Comparison of ENCODE assay signal across 15 cellular contexts in the genomic region with DNA sequence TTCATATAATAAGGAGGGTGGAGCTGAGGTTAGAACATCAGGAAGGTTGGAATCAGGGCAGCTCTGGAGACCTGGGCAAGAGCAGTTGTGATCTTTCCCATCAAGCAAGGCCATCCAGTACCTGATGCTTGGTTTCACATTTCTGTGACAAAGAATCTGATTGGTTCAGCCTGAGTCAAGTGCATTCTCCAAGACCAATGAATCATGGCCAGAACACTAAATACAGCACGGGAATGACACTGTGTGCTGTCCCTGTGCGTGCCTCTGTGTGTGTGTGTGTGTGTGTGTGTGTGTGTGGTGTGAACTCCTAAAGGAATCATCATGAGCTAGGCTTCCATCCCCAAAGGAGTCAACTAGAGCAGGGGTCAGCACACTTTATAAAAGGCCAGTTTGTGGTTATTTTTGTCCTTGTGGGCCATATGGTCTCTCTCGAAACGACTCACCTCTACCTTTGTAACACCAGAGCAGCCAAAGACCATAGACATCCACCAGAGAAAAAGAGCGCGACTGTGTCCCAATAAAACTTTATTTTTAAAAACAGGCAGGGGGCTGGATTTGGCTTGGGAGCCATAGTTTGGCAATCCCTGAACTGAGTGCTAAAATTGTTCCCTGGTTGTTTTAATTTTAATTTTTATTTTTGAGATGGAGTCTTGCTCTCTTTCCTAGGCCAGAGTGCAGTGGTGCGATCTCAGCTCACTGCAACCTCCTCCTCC.
DNase-seq lines count a peak whose midpoint lies in the region; ATAC-seq, FAIRE-seq and TF ChIP-seq lines count a peak whose summit lies in the region.
"Had no signal": no experiment of that assay in that cellular context is flagged by ENCODE, and none has a peak within 500 bp of the region (broad histone marks: within the 10 kb centered on the region; RNA-seq: fewer than 3 reads in every experiment).

No MANE protein-coding gene starts in this region.

- no peak overlapping the region for H3K27ac ChIP-seq in HCT116 (ENCODE audit: low read depth, low read length)
- H3K27ac ChIP-seq in uterus, result no peak overlapping the region
- H3K27ac ChIP-seq in small intestine (ENCODE audit: low read depth in 1 of 2, low read length in 1 of 2), result no peak overlapping the region
- H3K27ac ChIP-seq: epithelial cell of prostate, heart right ventricle, neural progenitor cell, SJSA1 had no signal

- no peaks in the 10 kb centered on the region for H3K79me2 ChIP-seq in HCT116 (ENCODE audit: insufficient read depth, low read length)

- no peaks in the 10 kb centered on the region for H3K9me2 ChIP-seq in HCT116 (ENCODE audit: insufficient read depth)

- no peaks in the 10 kb centered on the region for H3K36me3 ChIP-seq in HCT116 (ENCODE audit: control insufficient read depth in 1 of 2, insufficient read depth in 2 of 2, low read length in 2 of 2)
- no peaks in the 10 kb centered on the region for H3K36me3 ChIP-seq in uterus
- no peaks in the 10 kb centered on the region for H3K36me3 ChIP-seq in small intestine (ENCODE audit: control insufficient read depth in 2 of 2, insufficient read depth in 2 of 2, low read length in 2 of 2)
- H3K36me3 ChIP-seq: heart right ventricle, neural progenitor cell, SJSA1 had no signal

- H3K4me1 ChIP-seq in HCT116 (ENCODE audit: control insufficient read depth in 1 of 2, insufficient read depth in 2 of 2, low read length in 2 of 2), result peaks cover 10 to 25% of the 10 kb centered on the region in 2 experiments
- peaks cover 0 to 12% of the 10 kb centered on the region in 2 donors for H3K4me1 ChIP-seq in uterus
- no peaks in the 10 kb centered on the region for H3K4me1 ChIP-seq in small intestine (ENCODE audit: control insufficient read depth in 2 of 2, insufficient read depth in 1 of 2, low read depth in 1 of 2, low read length in 1 of 2)

- no peak overlapping the region for H3K27ac Mint-ChIP-seq in type B pancreatic cell
- H3K27ac Mint-ChIP-seq: activated naive CD8-positive, alpha-beta T cell treated with anti-CD3 and anti-CD28 coated beads for 36 hours; neural progenitor cell had no signal

- in situ Hi-C loops in SK-MEL-5 (cut with HindIII; ENCODE audit: low pct_unique_long_range_greater_than_20kb, low sequenced_read_pairs), result no loop called here

- no peak overlapping the region for H3K4me2 ChIP-seq in HCT116 (ENCODE audit: low read length)
- H3K4me2 ChIP-seq: neural progenitor cell had no signal

- TF ChIP-seq RAD21 in HCT116 (IDR thresholded peaks at IDR 0.05; ENCODE audit: low read depth), result no peak

- BruUV-seq in HCT116 (replicated peaks; lab: Mats Ljungman, UMichigan), result no TSS peak

- intact Hi-C loops in HCT116 (cut with micrococcal nuclease), result no loop called here
- intact Hi-C loops in uterus (cut with DNase I; ENCODE audit: low total_unique reads), result no loop called here

- H3K4me3 ChIP-seq in HCT116 (replicated peaks in 1 of 2; ENCODE audit: low read depth in 1 of 2, low read length in 2 of 2), result no peak overlapping the region
- H3K4me3 ChIP-seq in uterus, result no peak overlapping the region
- no peak overlapping the region for H3K4me3 ChIP-seq in small intestine (ENCODE audit: low read depth in 1 of 2, low read length in 2 of 2)
- H3K4me3 ChIP-seq: heart right ventricle, neural progenitor cell, SJSA1 had no signal

- no peak for FAIRE-seq in small intestine (lab: Jason Lieb, UNC)
- FAIRE-seq: HTR-8/SVneo had no signal

- ATAC-seq in HCT116, result no peak
- ATAC-seq: heart right ventricle had no signal

- DNase-seq in DMS153 treated with DMSO at 0.1 percent for 48 hours (lab: John Stamatoyannopoulos, UW; ENCODE audit: unreplicated experiment) (peak; percentile 36), HCT116 (ENCODE audit: low read depth, low spot score) (peak; percentile 49), SK-MEL-5 (ENCODE audit: low read depth, low spot score) (peak; percentile 6), mesenteric fat pad (ENCODE audit: low spot score) (peak; percentile 24), type B pancreatic cell (ENCODE audit: extremely low spot score, unreplicated experiment) (no peak), uterus (no peak), COR-L47 (lab: John Stamatoyannopoulos, UW) (no peak), small intestine (no peak)
- DNase-seq: activated naive CD8-positive, alpha-beta T cell treated with anti-CD3 and anti-CD28 coated beads for 36 hours; heart right ventricle; MV-4-11 had no signal

- RAD21 ChIA-PET in HCT116 (lab: Charles Lee; ENCODE audit: low non-redundant PET in 1 of 2, low total read pairs in 2 of 2, uncharacterized antibody in 2 of 2, unreplicated experiment in 2 of 2), result no interaction called here

- CTCF ChIA-PET in HCT116 (lab: Charles Lee), result no interaction called here

- no peak for TF ChIP-seq CTCF in HCT116 (IDR thresholded peaks at IDR 0.05 in 2 of 3, conservative IDR thresholded peaks at IDR 0.05 in 1 of 3; ENCODE audit: borderline replicate concordance in 1 of 3, insufficient read depth in 1 of 3, low read depth in 2 of 3, low read length in 2 of 3)
- no peak for TF ChIP-seq CTCF in type B pancreatic cell (conservative IDR thresholded peaks at IDR 0.05)
- TF ChIP-seq CTCF in uterus (IDR thresholded peaks at IDR 0.05), result no peak

- no peaks in the 10 kb centered on the region for H3K9me3 Mint-ChIP-seq in type B pancreatic cell
- H3K9me3 Mint-ChIP-seq: activated naive CD8-positive, alpha-beta T cell treated with anti-CD3 and anti-CD28 coated beads for 36 hours; neural progenitor cell had no signal

- H4K20me1 ChIP-seq in HCT116 (ENCODE audit: insufficient read depth), result no peaks in the 10 kb centered on the region

- no peak overlapping the region for H3K9ac ChIP-seq in HCT116 (ENCODE audit: low read length)
- H3K9ac ChIP-seq: neural progenitor cell had no signal

- peaks cover 11% of the 10 kb centered on the region for H3K4me1 Mint-ChIP-seq in type B pancreatic cell (ENCODE audit: unreplicated experiment)

- POLR2A ChIA-PET in HCT116 (lab: Charles Lee), result no interaction called here

- WGBS in small intestine, 3 donors, result 79 to 86% (median 82%) methylated on average over 7 of the region's 7 CpGs

- H3K9me3 ChIP-seq in HCT116 (ENCODE audit: control insufficient read depth in 1 of 2, insufficient read depth in 1 of 2, low read depth in 1 of 2, low read length in 2 of 2), result no peaks in the 10 kb centered on the region
- no peaks in the 10 kb centered on the region for H3K9me3 ChIP-seq in uterus
- H3K9me3 ChIP-seq in small intestine (ENCODE audit: control insufficient read depth, low read depth), result no peaks in the 10 kb centered on the region
- H3K9me3 ChIP-seq: heart right ventricle had no signal

- no peak overlapping the region for H2AFZ ChIP-seq in HCT116 (ENCODE audit: low read depth, low read length, poor library complexity, severe bottlenecking)
- H2AFZ ChIP-seq: neural progenitor cell had no signal

- no peaks in the 10 kb centered on the region for H3K27me3 ChIP-seq in HCT116 (ENCODE audit: insufficient read depth, low read length)
- peaks cover 0 to 5% of the 10 kb centered on the region in 2 donors for H3K27me3 ChIP-seq in uterus
- H3K27me3 ChIP-seq in small intestine (ENCODE audit: control insufficient read depth in 2 of 2, insufficient read depth in 2 of 2, low read length in 2 of 2), result peaks cover 0 to 9% of the 10 kb centered on the region in 2 donors

- H3K27me3 Mint-ChIP-seq in type B pancreatic cell, result peaks cover 45% of the 10 kb centered on the region

- TF ChIP-seq POLR2A in HCT116 (IDR thresholded peaks at IDR 0.05; ENCODE audit: borderline replicate concordance, extremely low read depth, insufficient read depth, insufficient read length) (no peak), uterus (IDR thresholded peaks at IDR 0.05) (no peak)

- H3K4me3 Mint-ChIP-seq in type B pancreatic cell, result no peak overlapping the region
- H3K4me3 Mint-ChIP-seq: activated naive CD8-positive, alpha-beta T cell treated with anti-CD3 and anti-CD28 coated beads for 36 hours had no signal

- no peaks in the 10 kb centered on the region for H3K36me3 Mint-ChIP-seq in type B pancreatic cell
- H3K36me3 Mint-ChIP-seq: activated naive CD8-positive, alpha-beta T cell treated with anti-CD3 and anti-CD28 coated beads for 36 hours; neural progenitor cell had no signal

TF ChIP-seq in HCT116, 20 proteins besides CTCF, POLR2A, EP300 and RAD21:
- TF ChIP-seq TCF7L2 (IDR thresholded peaks at IDR 0.05; ENCODE audit: borderline replicate concordance, extremely low read depth, insufficient read depth, insufficient read length), result no peak
- TF ChIP-seq CEBPB (IDR thresholded peaks at IDR 0.05; ENCODE audit: low read depth), result no peak
- no peak for TF ChIP-seq SRF (IDR thresholded peaks at IDR 0.05; ENCODE audit: low read depth)
- TF ChIP-seq, protein P1, sequence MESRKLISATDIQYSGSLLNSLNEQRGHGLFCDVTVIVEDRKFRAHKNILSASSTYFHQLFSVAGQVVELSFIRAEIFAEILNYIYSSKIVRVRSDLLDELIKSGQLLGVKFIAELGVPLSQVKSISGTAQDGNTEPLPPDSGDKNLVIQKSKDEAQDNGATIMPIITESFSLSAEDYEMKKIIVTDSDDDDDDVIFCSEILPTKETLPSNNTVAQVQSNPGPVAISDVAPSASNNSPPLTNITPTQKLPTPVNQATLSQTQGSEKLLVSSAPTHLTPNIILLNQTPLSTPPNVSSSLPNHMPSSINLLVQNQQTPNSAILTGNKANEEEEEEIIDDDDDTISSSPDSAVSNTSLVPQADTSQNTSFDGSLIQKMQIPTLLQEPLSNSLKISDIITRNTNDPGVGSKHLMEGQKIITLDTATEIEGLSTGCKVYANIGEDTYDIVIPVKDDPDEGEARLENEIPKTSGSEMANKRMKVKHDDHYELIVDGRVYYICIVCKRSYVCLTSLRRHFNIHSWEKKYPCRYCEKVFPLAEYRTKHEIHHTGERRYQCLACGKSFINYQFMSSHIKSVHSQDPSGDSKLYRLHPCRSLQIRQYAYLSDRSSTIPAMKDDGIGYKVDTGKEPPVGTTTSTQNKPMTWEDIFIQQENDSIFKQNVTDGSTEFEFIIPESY (IDR thresholded peaks at IDR 0.05; ENCODE audit: extremely low read depth, insufficient replicate concordance, low read length), result no peak
- TF ChIP-seq, protein P2, sequence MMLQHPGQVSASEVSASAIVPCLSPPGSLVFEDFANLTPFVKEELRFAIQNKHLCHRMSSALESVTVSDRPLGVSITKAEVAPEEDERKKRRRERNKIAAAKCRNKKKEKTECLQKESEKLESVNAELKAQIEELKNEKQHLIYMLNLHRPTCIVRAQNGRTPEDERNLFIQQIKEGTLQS (IDR thresholded peaks at IDR 0.05), result no peak
- TF ChIP-seq, protein P3, sequence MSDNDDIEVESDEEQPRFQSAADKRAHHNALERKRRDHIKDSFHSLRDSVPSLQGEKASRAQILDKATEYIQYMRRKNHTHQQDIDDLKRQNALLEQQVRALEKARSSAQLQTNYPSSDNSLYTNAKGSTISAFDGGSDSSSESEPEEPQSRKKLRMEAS (IDR thresholded peaks at IDR 0.05), result no peak
- no peak for TF ChIP-seq EZH2phosphoT487 (IDR thresholded peaks at IDR 0.05; ENCODE audit: borderline replicate concordance)
- TF ChIP-seq JUND (IDR thresholded peaks at IDR 0.05), result no peak

Comparison
In these comparisons a context has a peak if more than half of its experiments do, and no peak if none do; other contexts are left out.
1. DNase-seq: peak in DMS153 treated with DMSO at 0.1 percent for 48 hours (single experiment), HCT116 (single experiment), SK-MEL-5 (single experiment) and mesenteric fat pad (single experiment); none in type B pancreatic cell (single experiment), uterus (0 of 2), COR-L47 (single experiment) and small intestine (single experiment).